2 cellular contexts compared by ENCODE assay signal in the genomic region with DNA sequence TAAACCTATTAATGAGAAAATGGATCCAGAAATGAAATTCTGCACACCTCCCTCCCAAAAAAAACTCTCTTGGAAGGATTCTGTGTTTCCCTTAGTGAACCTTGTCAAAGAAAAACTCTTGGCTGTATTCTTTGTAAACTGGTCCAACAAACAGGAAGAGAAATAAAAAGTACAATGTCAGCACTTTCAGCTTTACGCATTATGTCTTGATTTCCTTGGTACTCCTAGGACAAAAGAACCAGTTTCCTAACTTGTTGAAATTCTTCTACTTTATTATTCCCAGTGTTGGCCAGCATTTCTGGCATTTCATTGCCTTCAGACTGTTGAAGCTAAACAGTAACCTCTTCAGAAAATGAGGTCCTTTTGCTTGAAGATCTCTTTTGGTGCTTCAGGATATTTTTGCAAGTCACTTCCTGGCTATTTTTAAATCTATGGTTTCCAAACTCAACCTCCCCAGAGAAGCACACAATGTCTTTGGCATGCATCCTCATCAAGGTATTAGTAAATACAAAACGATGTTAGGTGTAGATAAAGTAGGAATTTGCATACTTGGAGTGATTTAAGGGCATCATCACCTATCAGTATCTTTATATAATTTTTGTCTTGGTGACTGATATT.
TF ChIP-seq lines count a peak whose summit lies in the region.

No MANE protein-coding gene starts in this region.

TF ChIP-seq in SK-N-SH, 30 proteins besides CTCF, POLR2A, EP300 and RAD21:
- TF ChIP-seq MEF2A (IDR thresholded peaks at IDR 0.05; ENCODE audit: borderline replicate concordance, low read depth) (no peak), CHD2 (IDR thresholded peaks at IDR 0.05; ENCODE audit: low read length, partially characterized antibody) (no peak), USF2 (IDR thresholded peaks at IDR 0.05; ENCODE audit: borderline replicate concordance, low read depth, low read length) (no peak), TEAD4 (IDR thresholded peaks at IDR 0.05; ENCODE audit: borderline replicate concordance, insufficient read depth) (no peak), TCF12 (IDR thresholded peaks at IDR 0.05) (no peak), PBX3 (IDR thresholded peaks at IDR 0.05) (no peak), RFX5 (IDR thresholded peaks at IDR 0.05; ENCODE audit: low read length) (no peak)
- TF ChIP-seq, protein P1, sequence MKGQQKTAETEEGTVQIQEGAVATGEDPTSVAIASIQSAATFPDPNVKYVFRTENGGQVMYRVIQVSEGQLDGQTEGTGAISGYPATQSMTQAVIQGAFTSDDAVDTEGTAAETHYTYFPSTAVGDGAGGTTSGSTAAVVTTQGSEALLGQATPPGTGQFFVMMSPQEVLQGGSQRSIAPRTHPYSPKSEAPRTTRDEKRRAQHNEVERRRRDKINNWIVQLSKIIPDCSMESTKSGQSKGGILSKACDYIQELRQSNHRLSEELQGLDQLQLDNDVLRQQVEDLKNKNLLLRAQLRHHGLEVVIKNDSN (IDR thresholded peaks at IDR 0.05; ENCODE audit: borderline replicate concordance, low read depth): no peak

TF ChIP-seq in SK-N-SH treated with all-trans-retinoic acid at 6 μM for 48 hours, 23 proteins besides CTCF, POLR2A, EP300 and RAD21 (continued from another document):
- TF ChIP-seq OSR1 (CRISPR knock-in tag; IDR thresholded peaks at IDR 0.05): no peak
- TF ChIP-seq ZNF565 (CRISPR knock-in tag; conservative IDR thresholded peaks at IDR 0.05; ENCODE audit: low read depth): no peak
- TF ChIP-seq CSDC2 (CRISPR knock-in tag; IDR thresholded peaks at IDR 0.05): no peak
- no peak for TF ChIP-seq SNAI2 (CRISPR knock-in tag; IDR thresholded peaks at IDR 0.05)
- no peak for TF ChIP-seq TOX (CRISPR knock-in tag; IDR thresholded peaks at IDR 0.05; ENCODE audit: borderline replicate concordance)
- TF ChIP-seq TSHZ2 (CRISPR knock-in tag; IDR thresholded peaks at IDR 0.05): no peak
- no peak for TF ChIP-seq ZNF8 (CRISPR knock-in tag; IDR thresholded peaks at IDR 0.05)
- no peak for TF ChIP-seq ESRRG (CRISPR knock-in tag; IDR thresholded peaks at IDR 0.05)
- no peak for TF ChIP-seq RARB (CRISPR knock-in tag; IDR thresholded peaks at IDR 0.05)
- TF ChIP-seq PPARA (CRISPR knock-in tag; IDR thresholded peaks at IDR 0.05; ENCODE audit: borderline replicate concordance): no peak
- TF ChIP-seq, protein P2, sequence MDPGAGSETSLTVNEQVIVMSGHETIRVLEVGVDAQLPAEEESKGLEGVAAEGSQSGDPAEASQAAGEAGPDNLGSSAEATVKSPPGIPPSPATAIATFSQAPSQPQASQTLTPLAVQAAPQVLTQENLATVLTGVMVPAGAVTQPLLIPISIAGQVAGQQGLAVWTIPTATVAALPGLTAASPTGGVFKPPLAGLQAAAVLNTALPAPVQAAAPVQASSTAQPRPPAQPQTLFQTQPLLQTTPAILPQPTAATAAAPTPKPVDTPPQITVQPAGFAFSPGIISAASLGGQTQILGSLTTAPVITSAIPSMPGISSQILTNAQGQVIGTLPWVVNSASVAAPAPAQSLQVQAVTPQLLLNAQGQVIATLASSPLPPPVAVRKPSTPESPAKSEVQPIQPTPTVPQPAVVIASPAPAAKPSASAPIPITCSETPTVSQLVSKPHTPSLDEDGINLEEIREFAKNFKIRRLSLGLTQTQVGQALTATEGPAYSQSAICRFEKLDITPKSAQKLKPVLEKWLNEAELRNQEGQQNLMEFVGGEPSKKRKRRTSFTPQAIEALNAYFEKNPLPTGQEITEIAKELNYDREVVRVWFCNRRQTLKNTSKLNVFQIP (CRISPR knock-in tag; IDR thresholded peaks at IDR 0.05; ENCODE audit: borderline replicate concordance, low read depth): no peak
- TF ChIP-seq CSRNP3 (CRISPR knock-in tag; IDR thresholded peaks at IDR 0.05): no peak
- TF ChIP-seq GLIS3 (CRISPR knock-in tag; IDR thresholded peaks at IDR 0.05): no peak
TF ChIP-seq in SK-N-SH treated with all-trans-retinoic acid at 6 μM for 48 hours: peak in this region for 0.
